ENCODE assay signal across 15 cellular contexts in the genomic region with DNA sequence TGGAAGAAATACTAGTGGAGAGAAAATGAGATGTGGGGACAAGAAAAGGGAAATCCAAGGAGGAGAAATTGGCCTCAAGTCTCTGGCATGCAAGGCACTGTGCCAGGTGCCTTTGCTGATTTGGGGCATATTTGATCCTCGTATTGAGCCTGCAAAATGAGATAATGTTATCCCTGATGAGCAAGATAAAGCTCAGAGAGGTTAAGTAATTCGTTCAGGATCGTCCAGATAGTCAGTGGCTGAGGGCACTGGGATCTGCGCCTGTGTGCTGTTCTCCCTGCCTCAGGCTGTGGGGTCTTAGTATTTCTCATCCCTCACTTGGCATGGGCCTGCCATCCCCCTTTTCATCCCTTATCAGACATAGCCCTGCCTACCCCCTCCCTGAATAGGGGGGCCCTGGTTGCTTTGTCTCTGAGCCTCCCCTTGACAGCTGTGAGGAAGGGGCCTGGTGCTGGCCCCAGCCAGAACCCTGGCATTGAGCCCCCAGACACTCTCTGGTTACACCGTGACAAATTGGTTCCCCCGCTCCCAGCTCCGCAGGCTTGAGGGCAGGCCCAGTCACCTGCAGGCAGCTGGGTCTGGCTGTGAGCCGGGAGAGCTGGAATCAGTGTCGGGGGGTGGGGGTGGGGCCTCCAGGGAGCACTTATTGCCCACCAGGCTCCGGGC.
"Had no signal": no experiment of that assay in that cellular context is flagged by ENCODE, and none has a peak within 500 bp of the region (broad histone marks: within the 10 kb centered on the region; RNA-seq: fewer than 3 reads in every experiment).

No MANE protein-coding gene starts in this region.

- H3K36me3 ChIP-seq: heart left ventricle, ovary, right atrium auricular region, sigmoid colon, stomach had no signal

- H3K27ac ChIP-seq: heart left ventricle, ovary, right atrium auricular region, sigmoid colon, skin epidermis, stomach had no signal

- H3K4me1 ChIP-seq: heart left ventricle, right atrium auricular region, sigmoid colon, stomach had no signal

- H3K4me3 ChIP-seq: heart left ventricle, lung, ovary, right atrium auricular region, sigmoid colon, skin epidermis, stomach had no signal

- DNase-seq: effector memory CD4-positive, alpha-beta T cell; hippocampal formation; left colon; left ventricle myocardium superior; mesenchymal stem cell; naive B cell; ovary; sigmoid colon; stimulated activated naive CD4-positive, alpha-beta T cell; stomach; trophoblast cell had no signal

- H3K27me3 ChIP-seq: ovary, right atrium auricular region had no signal
